In genomic region chr17:68317458-68317857, GRCh38 we compare ENCODE assay signal across 25 cellular contexts. TPM values are rescaled to one million over a fixed set of nuclear protein-coding genes. Genes with fewer than 3 reads are reported as not detected.
"Had no signal": no experiment of that assay in that cellular context is flagged by ENCODE, and none has a peak within 500 bp of the region (broad histone marks: within the 10 kb centered on the region; RNA-seq: fewer than 3 reads in every experiment).

No MANE protein-coding gene starts in this region.

- H3K27ac ChIP-seq: epithelial cell of prostate, esophagus muscularis mucosa, gastroesophageal sphincter, left ventricle myocardium inferior, lower lobe of right lung, ovary, tibial artery, upper lobe of left lung, uterus had no signal

- H3K36me3 Mint-ChIP-seq: mesothelial cell of epicardium, natural killer cell had no signal

- H3K27ac Mint-ChIP-seq: memory B cell; mesothelial cell of epicardium; stimulated activated effector memory CD8-positive, alpha-beta T cell treated with anti-CD3 and anti-CD28 coated beads, Interleukin-12 subunit alpha, Interleukin-12 subunit beta, amount 100 ng/mL, for 72 hours; stimulated activated naive CD8-positive, alpha-beta T cell treated with anti-CD3 and anti-CD28 coated beads, Interleukin-15, Interleukin-2, amounts not matched to agents 100 ng/mL and 50 ng/mL, for 24 hours had no signal

- H3K9me3 ChIP-seq: esophagus muscularis mucosa, gastroesophageal sphincter, left ventricle myocardium inferior, lower lobe of right lung, ovary, tibial artery, upper lobe of left lung, uterus had no signal

- H3K27me3 ChIP-seq: esophagus muscularis mucosa, gastroesophageal sphincter, ovary, tibial artery, upper lobe of left lung, uterus had no signal

- H3K9me3 Mint-ChIP-seq: mesothelial cell of epicardium; neural crest cell; stimulated activated effector memory CD8-positive, alpha-beta T cell treated with anti-CD3 and anti-CD28 coated beads, Interleukin-12 subunit alpha, Interleukin-12 subunit beta, amount 100 ng/mL, for 72 hours had no signal

- H3K36me3 ChIP-seq: esophagus muscularis mucosa, gastroesophageal sphincter, left ventricle myocardium inferior, lower lobe of right lung, ovary, tibial artery, upper lobe of left lung, uterus had no signal

- ATAC-seq: gastroesophageal sphincter, lower lobe of right lung, natural killer cell had no signal

- DNase-seq: cortex of kidney; effector memory CD4-positive, alpha-beta T cell; glutamatergic neuron; kidney; left cardiac atrium; left ventricle myocardium inferior; lower lobe of right lung; natural killer cell; nucleus accumbens; ovary; right cardiac atrium; stimulated activated CD4-positive, alpha-beta T cell treated with anti-CD3 and anti-CD28 coated beads, Interleukin-4, amount 100 ng/mL, for 1 hour; stimulated activated CD8-positive, alpha-beta memory T cell treated with anti-CD3 and anti-CD28 coated beads, Interleukin-4, amount 100 ng/mL, for 48 hours; tibial artery; upper lobe of left lung; uterus had no signal

- H3K4me3 ChIP-seq: esophagus muscularis mucosa, gastroesophageal sphincter, left ventricle myocardium inferior, lower lobe of right lung, ovary, smooth muscle cell, tibial artery, upper lobe of left lung, uterus had no signal

- FAIRE-seq: kidney had no signal

- H3K4me3 Mint-ChIP-seq: memory B cell; mesothelial cell of epicardium; neural crest cell; stimulated activated effector memory CD8-positive, alpha-beta T cell treated with anti-CD3 and anti-CD28 coated beads, Interleukin-12 subunit alpha, Interleukin-12 subunit beta, amount 100 ng/mL, for 72 hours; stimulated activated naive CD8-positive, alpha-beta T cell treated with anti-CD3 and anti-CD28 coated beads, Interleukin-15, Interleukin-2, amounts not matched to agents 100 ng/mL and 50 ng/mL, for 24 hours had no signal

- H3K4me1 ChIP-seq: gastroesophageal sphincter, tibial artery, uterus had no signal

- H3K4me2 ChIP-seq: smooth muscle cell had no signal

- H3K27me3 Mint-ChIP-seq: stimulated activated naive CD8-positive, alpha-beta T cell treated with anti-CD3 and anti-CD28 coated beads, Interleukin-15, Interleukin-2, amounts not matched to agents 100 ng/mL and 50 ng/mL, for 24 hours had no signal

RNA-seq across cellular contexts. Expression of gene SLC16A6, which starts 26.5 kb away (rescaled TPM):
- polyA plus RNA-seq: smooth muscle cell had no signal
